ENCODE assay signal across 11 cellular contexts in genomic region chr6:156873654-156874380, GRCh38.
"Had no signal": no experiment of that assay in that cellular context is flagged by ENCODE, and none has a peak within 500 bp of the region (broad histone marks: within the 10 kb centered on the region; RNA-seq: fewer than 3 reads in every experiment).

No MANE protein-coding gene starts in this region.

- DNase-seq: activated CD8-positive, alpha-beta memory T cell treated with anti-CD3 and anti-CD28 coated beads, Interleukin-2, amount 10 ng/mL, durations not matched to agents 7 days and 5 days; activated gamma-delta T cell treated with Interleukin-2 at 50 U/mL for 16 hours; activated T-cell treated with anti-CD3 and anti-CD28 coated beads, Interleukin-2, amount 50 U/mL, for 24 hours; aorta; effector memory CD8-positive, alpha-beta T cell; hippocampal formation; stimulated activated CD4-positive, alpha-beta T cell treated with anti-CD3 and anti-CD28 coated beads, Interleukin-4, amount 100 ng/mL, for 4 hours had no signal

- H3K27ac ChIP-seq: right atrium auricular region, skin epidermis, tibial nerve had no signal

- H3K4me3 ChIP-seq: right atrium auricular region, skin epidermis, tibial nerve had no signal

- H3K36me3 ChIP-seq: right atrium auricular region had no signal

- H3K27me3 ChIP-seq: right atrium auricular region, tibial nerve had no signal

- ATAC-seq: activated CD4-positive, CD25-positive, alpha-beta regulatory T cell treated with anti-CD3 and anti-CD28 coated beads, Interleukin-2, amount 50 U/mL, for 24 hours; activated CD8-positive, alpha-beta memory T cell treated with anti-CD3 and anti-CD28 coated beads, Interleukin-2, amount 10 ng/mL, durations not matched to agents 7 days and 5 days; effector memory CD8-positive, alpha-beta T cell had no signal

- H3K9me3 ChIP-seq: right atrium auricular region, tibial nerve had no signal
